8 cellular contexts compared by ENCODE assay signal in genomic region chr3:72100626-72101187, GRCh38.
DNase-seq lines count a peak whose midpoint lies in the region; ATAC-seq and TF ChIP-seq lines count a peak whose summit lies in the region.

No MANE protein-coding gene starts in this region.

- peak overlapping the region; percentile 88 for H2AFZ ChIP-seq in H9 (ENCODE audit: low read length)

- no peaks in the 10 kb centered on the region for H3K9me3 ChIP-seq in H9 (ENCODE audit: control insufficient read depth, low read depth, low read length)

- peak overlapping the region; percentile 75 to 87 for H3K4me3 Mint-ChIP-seq in H9
- H3K4me3 Mint-ChIP-seq in activated B cell treated with CpG ODN at 0.5 μM for 24 hours = peak overlapping the region; percentile 83

- intact Hi-C loops in activated B cell treated with CpG ODN at 0.5 μM for 24 hours (cut with micrococcal nuclease) = loop anchor here (1.0 to 5.0 kb wide), 8 partner anchors 64 to 897 kb away; partner anchors contain the start of genes PPP4R2 and RYBP

- no CpG with 5 or more reads among the region's 21 CpGs for WGBS in H9 (ENCODE audit: extremely low coverage, insufficient read length, low lambda C conversion rate)

- H3K23me2 ChIP-seq in H9 (ENCODE audit: insufficient read length, low read depth, low read length, poor library complexity, severe bottlenecking) = peaks cover 11% of the 10 kb centered on the region

- no peaks in the 10 kb centered on the region for H3K79me2 ChIP-seq in H9 (ENCODE audit: insufficient read depth, low read length)

- no peaks in the 10 kb centered on the region for H3K36me3 ChIP-seq in kidney epithelial cell (ENCODE audit: control insufficient read depth, insufficient read depth, low read length)

- H3K27ac ChIP-seq in H9 (ENCODE audit: insufficient read length, low read depth, low read length) = no peak overlapping the region

- peaks cover 0 to 2% (median 0%) of the 10 kb centered on the region in 3 experiments; a peak in 2 of 7 replicates for H3K36me3 Mint-ChIP-seq in H9 (ENCODE audit: insufficient read depth in 1 of 3, low read depth in 3 of 3)
- no peaks in the 10 kb centered on the region for H3K36me3 Mint-ChIP-seq in activated B cell treated with CpG ODN at 0.5 μM for 24 hours (ENCODE audit: low read depth)

- no peak overlapping the region for H4K8ac ChIP-seq in H9 (replicated peaks; ENCODE audit: insufficient read length, low read depth, low read length)

- no peak overlapping the region for H3K56ac ChIP-seq in H9 (ENCODE audit: insufficient read length, low read depth, low read length)

- no peak overlapping the region for H3K18ac ChIP-seq in H9 (ENCODE audit: insufficient read length, low read depth, low read length)

- CTCF ChIA-PET in activated B cell treated with CpG ODN at 0.5 μM for 24 hours (lab: Charles Lee) = interaction anchor here (1.3 kb wide), 1 partner anchor 382 kb away, joined by 3 read pairs; no protein-coding TSS in a partner anchor

- no peaks in the 10 kb centered on the region for H4K20me1 ChIP-seq in H9 (ENCODE audit: control insufficient read depth, insufficient read depth, insufficient read length)

- no peak overlapping the region for H3K4ac ChIP-seq in H9 (ENCODE audit: low read depth, low read length)

- H4K91ac ChIP-seq in H9 (ENCODE audit: insufficient read length, low read depth, low read length) = no peak overlapping the region

- H2BK15ac ChIP-seq in H9 (ENCODE audit: low read depth, low read length) = no peak overlapping the region

- H4K5ac ChIP-seq in H9 (ENCODE audit: insufficient read length, low read depth, low read length) = no peak overlapping the region

- POLR2A ChIA-PET in activated B cell treated with CpG ODN at 0.5 μM for 24 hours (lab: Charles Lee) = interaction anchor here (0.5 to 3.5 kb wide), 10 partner anchors 10 to 209 kb away, joined by 3 to 22 read pairs (median 5); no protein-coding TSS in a partner anchor

- peak overlapping the region; percentile 67 for H3K4me3 ChIP-seq in GM12865 (ENCODE audit: low read depth, low read length)
- peak overlapping the region; percentile 18 for H3K4me3 ChIP-seq in kidney epithelial cell (ENCODE audit: low read depth, low read length)

- peak overlapping the region in 2 of 3 experiments; percentile 34 to 52; a peak in 1 of 7 replicates for H3K27ac Mint-ChIP-seq in H9
- H3K27ac Mint-ChIP-seq in activated B cell treated with CpG ODN at 0.5 μM for 24 hours = peak overlapping the region; percentile 84

- DNase-seq in GM12865 (ENCODE audit: low read depth) (peak; percentile 92), H9 (peak; percentile 79), NAMALWA (ENCODE audit: low spot score) (peak; percentile 79), activated B cell treated with CpG ODN at 0.5 μM for 24 hours (peak; percentile 91), kidney epithelial cell (ENCODE audit: low read depth) (peak; percentile 14), DMS153 treated with DMSO at 0.1 percent for 48 hours (lab: John Stamatoyannopoulos, UW; ENCODE audit: unreplicated experiment) (no peak)
- DNase-seq in central memory CD4-positive, alpha-beta T cell = peak; percentile 90
- peak; percentile 50 to 76 for DNase-seq in stimulated activated CD4-positive, alpha-beta T cell treated with anti-CD3 and anti-CD28 coated beads, Interleukin-15, amount 100 ng/mL, for 1 hour (ENCODE audit: low read depth in 1 of 2, low spot score in 1 of 2)

- H3T11ph ChIP-seq in H9 (ENCODE audit: low read length) = no peak overlapping the region

- no peaks in the 10 kb centered on the region for H3K9me3 Mint-ChIP-seq in H9
- no peaks in the 10 kb centered on the region for H3K9me3 Mint-ChIP-seq in activated B cell treated with CpG ODN at 0.5 μM for 24 hours

- no peak overlapping the region for H3K14ac ChIP-seq in H9 (ENCODE audit: insufficient read depth, low read length)

- H2BK12ac ChIP-seq in H9 (ENCODE audit: insufficient read length, low read depth, low read length) = no peak overlapping the region

- peaks cover 55% of the 10 kb centered on the region for H3K27me3 Mint-ChIP-seq in H9 (ENCODE audit: low read depth)
- no peaks in the 10 kb centered on the region for H3K27me3 Mint-ChIP-seq in activated B cell treated with CpG ODN at 0.5 μM for 24 hours

- no peaks in the 10 kb centered on the region for H3K79me1 ChIP-seq in H9 (ENCODE audit: insufficient read depth, low read depth, low read length, poor library complexity, severe bottlenecking)

- H3K9ac ChIP-seq in H9 (ENCODE audit: extremely low read depth, insufficient read length, low read length) = no peak overlapping the region

- peak; percentile 60 for ATAC-seq in activated B cell treated with CpG ODN at 0.5 μM for 24 hours (ENCODE audit: low read depth)

- H3K4me1 ChIP-seq in H9 (ENCODE audit: insufficient read depth, low read length) = no peaks in the 10 kb centered on the region; the same call in 1 of the 2 replicates

- no peak overlapping the region for H2AK5ac ChIP-seq in H9 (ENCODE audit: insufficient read length, low read length)

- TF ChIP-seq CTCF in GM12865 (IDR thresholded peaks at IDR 0.05; ENCODE audit: insufficient read depth, low read depth, low read length, missing control alignments) (no peak), H9 (conservative IDR thresholded peaks at IDR 0.05) (no peak), activated B cell treated with CpG ODN at 0.5 μM for 24 hours (IDR thresholded peaks at IDR 0.05) (no peak), kidney epithelial cell (IDR thresholded peaks at IDR 0.05; ENCODE audit: insufficient read depth, low read length, poor library complexity, severe bottlenecking) (no peak)

- H2BK120ac ChIP-seq in H9 (ENCODE audit: low read depth, low read length, poor library complexity, severe bottlenecking) = no peak overlapping the region

- H3K4me1 Mint-ChIP-seq in H9 (peaks cover 15 to 16% of the 10 kb centered on the region in 2 experiments), activated B cell treated with CpG ODN at 0.5 μM for 24 hours (peaks cover 73% of the 10 kb centered on the region)

- no peak overlapping the region for H2BK20ac ChIP-seq in H9 (ENCODE audit: low read depth, low read length, poor library complexity, severe bottlenecking)

- H2BK5ac ChIP-seq in H9 (ENCODE audit: insufficient read length, low read length) = no peak overlapping the region

- H3K27me3 ChIP-seq in H9 (ENCODE audit: insufficient read depth, low read length) (no peaks in the 10 kb centered on the region; the same call in 1 of the 2 replicates), kidney epithelial cell (ENCODE audit: control insufficient read depth, insufficient read depth, low read length) (peaks cover 43% of the 10 kb centered on the region)

- H3K4me2 ChIP-seq in H9 (ENCODE audit: insufficient read depth, insufficient read length, low read length) = peak overlapping the region; percentile 62

- H3K23ac ChIP-seq in H9 (ENCODE audit: insufficient read length, low read depth, low read length) = no peak overlapping the region
